Comparison of ENCODE assay signal across 8 cellular contexts in the genomic region with DNA sequence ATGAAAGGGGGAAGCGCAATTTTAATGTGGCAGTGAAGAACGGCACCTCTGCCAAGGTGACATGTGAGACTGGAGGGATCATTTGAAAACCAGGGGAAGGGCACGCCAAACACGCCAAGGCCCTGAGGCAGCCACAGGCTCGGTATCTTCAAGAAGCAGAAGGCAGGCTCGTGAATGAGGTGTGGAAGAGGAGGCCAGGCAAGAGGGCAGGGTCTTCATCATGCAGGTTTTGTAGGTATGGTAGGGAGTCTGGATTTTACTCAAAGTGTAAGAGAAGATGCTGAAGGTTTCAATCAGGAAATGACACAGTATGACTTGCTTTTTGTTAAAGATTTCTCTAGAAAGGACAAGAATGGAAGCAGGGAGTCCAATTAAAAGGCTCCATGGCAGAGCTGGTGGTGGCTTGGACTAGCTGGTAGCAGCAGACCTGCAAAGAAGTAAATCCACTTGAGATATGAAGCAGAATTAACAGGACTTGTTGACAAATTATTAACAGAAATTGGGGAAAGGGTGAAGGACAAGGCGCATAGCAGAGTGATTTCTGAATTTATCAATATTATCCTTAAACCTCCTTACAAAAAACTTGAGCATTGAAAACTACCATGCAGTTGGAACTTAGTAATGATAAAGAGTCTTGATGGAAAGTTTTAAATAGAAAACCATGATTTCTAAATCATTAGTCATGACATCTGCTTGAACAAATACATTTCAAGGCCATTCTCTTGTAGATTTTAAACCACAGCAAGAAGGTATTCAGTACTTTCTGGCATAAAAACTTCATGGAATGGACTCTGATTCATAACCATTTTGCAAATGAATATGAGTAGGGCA.
DNase-seq lines count a peak whose midpoint lies in the region; ATAC-seq and TF ChIP-seq lines count a peak whose summit lies in the region.

No MANE protein-coding gene starts in this region.

- intact Hi-C loops in natural killer cell (cut with micrococcal nuclease): no loop called here
- intact Hi-C loops in dorsolateral prefrontal cortex (cut with DNase I): no loop called here

- H3K27ac Mint-ChIP-seq in activated naive CD8-positive, alpha-beta T cell treated with anti-CD3 and anti-CD28 coated beads for 36 hours: peak overlapping the region; percentile 94
- peak overlapping the region; percentile 70 to 87 for H3K27ac Mint-ChIP-seq in natural killer cell
- H3K27ac Mint-ChIP-seq in glutamatergic neuron (ENCODE audit: unreplicated experiment): no peak overlapping the region

- peak overlapping the region; percentile 42 for H3K4me3 Mint-ChIP-seq in activated naive CD8-positive, alpha-beta T cell treated with anti-CD3 and anti-CD28 coated beads for 36 hours
- H3K4me3 Mint-ChIP-seq in natural killer cell (peak overlapping the region; percentile 1), glutamatergic neuron (ENCODE audit: unreplicated experiment) (no peak overlapping the region)

- no peak overlapping the region for H3K4me3 ChIP-seq in dorsolateral prefrontal cortex

- H3K27me3 Mint-ChIP-seq in activated naive CD8-positive, alpha-beta T cell treated with anti-CD3 and anti-CD28 coated beads for 36 hours: no peaks in the 10 kb centered on the region
- H3K27me3 Mint-ChIP-seq in natural killer cell (ENCODE audit: low read depth in 2 of 2): no peaks in the 10 kb centered on the region
- H3K27me3 Mint-ChIP-seq in glutamatergic neuron (ENCODE audit: unreplicated experiment): peaks cover 2% of the 10 kb centered on the region

- peaks cover 4% of the 10 kb centered on the region for H3K9me3 Mint-ChIP-seq in activated naive CD8-positive, alpha-beta T cell treated with anti-CD3 and anti-CD28 coated beads for 36 hours
- H3K9me3 Mint-ChIP-seq in natural killer cell (no peaks in the 10 kb centered on the region), glutamatergic neuron (ENCODE audit: unreplicated experiment) (no peaks in the 10 kb centered on the region)

- peak; percentile 50 for ATAC-seq in GM18520 (IDR thresholded peaks at IDR 0.05; ENCODE audit: unreplicated experiment)
- peak; percentile 47 for ATAC-seq in HG03342 (IDR thresholded peaks at IDR 0.05; ENCODE audit: unreplicated experiment)
- ATAC-seq in natural killer cell: peak in 2 of 3 donors; percentile 43 to 57

- peaks cover 63% of the 10 kb centered on the region for H3K36me3 Mint-ChIP-seq in activated naive CD8-positive, alpha-beta T cell treated with anti-CD3 and anti-CD28 coated beads for 36 hours
- H3K36me3 Mint-ChIP-seq in natural killer cell: peaks cover 7% of the 10 kb centered on the region
- no peaks in the 10 kb centered on the region for H3K36me3 Mint-ChIP-seq in glutamatergic neuron (ENCODE audit: unreplicated experiment)

- no peaks in the 10 kb centered on the region for H3K27me3 ChIP-seq in dorsolateral prefrontal cortex

- TF ChIP-seq CTCF in natural killer cell (IDR thresholded peaks at IDR 0.05): no peak
- no peak for TF ChIP-seq CTCF in dorsolateral prefrontal cortex (IDR thresholded peaks at IDR 0.05 in 54 of 56, conservative IDR thresholded peaks at IDR 0.05 in 2 of 56; ENCODE audit: low read depth in 1 of 56, partially characterized antibody in 56 of 56)
- TF ChIP-seq CTCF in glutamatergic neuron (IDR thresholded peaks at IDR 0.05; ENCODE audit: partially characterized antibody, unreplicated experiment): no peak

- peak; percentile 42 for DNase-seq in activated naive CD8-positive, alpha-beta T cell treated with anti-CD3 and anti-CD28 coated beads for 36 hours
- DNase-seq in natural killer cell (no peak), dorsolateral prefrontal cortex (no peak), glutamatergic neuron (no peak), nucleus accumbens (lab: John Stamatoyannopoulos, UW) (no peak)
- DNase-seq in effector CD8-positive, alpha-beta T cell (lab: John Stamatoyannopoulos, UW): no peak

- H3K27ac ChIP-seq in dorsolateral prefrontal cortex: peak overlapping the region in 1 of 59 donors; percentile 25

- peaks cover 58% of the 10 kb centered on the region for H3K4me1 Mint-ChIP-seq in activated naive CD8-positive, alpha-beta T cell treated with anti-CD3 and anti-CD28 coated beads for 36 hours
- H3K4me1 Mint-ChIP-seq in natural killer cell (peaks cover 43 to 49% of the 10 kb centered on the region in 2 donors), glutamatergic neuron (ENCODE audit: low read depth, unreplicated experiment) (peaks cover 6% of the 10 kb centered on the region)
